ENCODE assay signal across 8 cellular contexts in the genomic region with DNA sequence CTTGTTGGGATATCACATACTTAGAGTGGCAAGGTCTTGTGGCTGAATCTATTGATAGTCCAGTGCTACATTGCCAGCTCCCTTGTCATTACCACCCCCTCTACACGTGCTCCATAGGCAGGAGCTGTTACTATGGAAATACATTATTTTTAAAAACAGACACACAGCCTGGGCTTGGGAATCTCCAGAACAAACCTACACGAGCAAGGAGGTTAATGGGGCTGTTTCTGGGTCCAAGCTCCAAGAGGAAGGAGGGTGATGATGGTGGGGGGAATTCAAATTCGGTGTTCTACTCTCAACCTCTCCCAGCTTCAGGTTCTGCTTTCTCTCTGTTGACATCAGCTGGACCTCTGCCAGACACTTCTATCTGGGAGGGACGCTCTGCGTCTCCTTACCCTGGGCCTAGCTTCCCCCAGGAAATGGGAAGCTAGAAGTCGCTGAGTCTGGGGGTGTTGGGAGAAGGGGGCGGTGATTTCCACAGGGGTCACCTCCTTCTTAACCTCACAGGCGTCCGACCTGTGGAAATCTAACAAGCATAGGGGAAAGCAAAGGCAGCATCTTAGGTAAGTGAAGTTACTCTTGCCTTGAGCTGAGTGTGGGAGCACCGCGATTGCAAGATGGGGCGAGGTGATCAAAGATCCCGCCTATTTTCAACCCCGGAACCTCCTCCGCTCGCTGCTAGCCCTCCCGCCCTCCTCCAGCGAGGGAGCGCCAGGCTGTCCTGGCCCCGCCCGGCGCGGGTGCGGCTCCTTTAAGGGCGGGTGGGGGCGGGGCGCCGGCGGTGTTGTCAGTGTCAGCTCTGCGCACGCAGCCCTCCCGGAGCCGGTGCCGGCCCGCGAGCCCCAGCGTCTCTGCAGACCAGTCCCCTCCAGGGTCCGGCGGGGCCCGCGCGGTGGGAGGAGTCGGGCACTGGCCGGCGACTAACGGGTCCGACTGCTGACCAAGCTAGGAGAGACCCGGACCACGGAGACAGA. TPM values are rescaled to one million over a fixed set of nuclear protein-coding genes. Genes with fewer than 3 reads are reported as not detected.
A peak's percentile ranks its signal among the peaks of the same experiment; 100 is the strongest.
DNase-seq lines count a peak whose midpoint lies in the region; TF ChIP-seq lines count a peak whose summit lies in the region.

A gene (plus strand): TSS at position 781 of the 974 bp plus-strand sequence. CDS start 398 bp downstream, outside the sequence.

- H3K9me2 ChIP-seq in MM.1S (replicated peaks; ENCODE audit: insufficient read depth, low read length): no peaks in the 10 kb centered on the region

- H3K4me3 ChIP-seq in H7 (ENCODE audit: insufficient read depth, low read depth, low read length) (peak within 1 kb of the TSS; percentile 74), MM.1S (ENCODE audit: low read length) (peak within 1 kb of the TSS; percentile 84), foreskin fibroblast (ENCODE audit: low read depth in 1 of 2, low read length in 2 of 2) (peak within 1 kb of the TSS; percentile 64 to 78), neural progenitor cell (peak within 1 kb of the TSS; percentile 97), stomach (peak within 1 kb of the TSS; percentile 73 to 98 (median 94))

- H3K9me3 ChIP-seq in MM.1S (replicated peaks; ENCODE audit: insufficient read depth, low read length) (no peaks in the 10 kb centered on the region), neural progenitor cell (ENCODE audit: low read depth) (no peaks in the 10 kb centered on the region), stomach (no peaks in the 10 kb centered on the region)

- H3K4me1 ChIP-seq in MM.1S (ENCODE audit: low read length) (peaks cover 33% of the 10 kb centered on the region), neural progenitor cell (peaks cover 9% of the 10 kb centered on the region), stomach (peaks cover 24 to 57% (median 46%) of the 10 kb centered on the region in 4 donors)

- no peaks in the 10 kb centered on the region for H3K9me3 Mint-ChIP-seq in neural progenitor cell

- H3K27ac ChIP-seq in MM.1S (ENCODE audit: low read length) (peak within 1 kb of the TSS; percentile 75; the same call in 1 of the 2 replicates), neural progenitor cell (no peak within 1 kb of the TSS), stomach (peak within 1 kb of the TSS; percentile 73 to 88 (median 83))

- peak within 1 kb of the TSS; percentile 92 for H3K4me3 Mint-ChIP-seq in neural progenitor cell

- intact Hi-C loops in stomach (cut with DNase I; ENCODE audit: low total_unique reads): no loop called here

- DNase-seq in EL (peak; percentile 94), H7 (peak; percentile 98), MM.1S (peak; percentile 94), SIG-M5 (lab: John Stamatoyannopoulos, UW) (peak; percentile 68), foreskin fibroblast (peak; percentile 91 to 97), neural progenitor cell (ENCODE audit: low spot score) (peak; percentile 95), stomach (peak; percentile 92)
- DNase-seq in activated effector memory CD4-positive, alpha-beta T cell treated with anti-CD3 and anti-CD28 coated beads, Interleukin-2, amount 50 U/mL, for 16 hours: peak; percentile 96

- H3K4me2 ChIP-seq in MM.1S (ENCODE audit: low read depth, low read length) (peak within 1 kb of the TSS; percentile 98), neural progenitor cell (peak within 1 kb of the TSS; percentile 99)

- TF ChIP-seq CTCF in MM.1S (IDR thresholded peaks at IDR 0.05; ENCODE audit: low read length): no peak
- no peak for TF ChIP-seq CTCF in foreskin fibroblast (IDR thresholded peaks at IDR 0.05; ENCODE audit: low read depth, low read length)
- no peak for TF ChIP-seq CTCF in neural progenitor cell (IDR thresholded peaks at IDR 0.05)
- no peak for TF ChIP-seq CTCF in stomach (IDR thresholded peaks at IDR 0.05)

- peaks cover 32% of the 10 kb centered on the region for H3F3A ChIP-seq in MM.1S (ENCODE audit: insufficient read depth, low read length)
- peaks cover 47% of the 10 kb centered on the region for H3F3A ChIP-seq in neural progenitor cell (ENCODE audit: low read depth)

- H2AFZ ChIP-seq in MM.1S (ENCODE audit: low read length): peak within 1 kb of the TSS; percentile 90
- peak within 1 kb of the TSS; percentile 88 for H2AFZ ChIP-seq in neural progenitor cell (replicated peaks)

- H4K20me1 ChIP-seq in MM.1S (ENCODE audit: insufficient read depth, low read length) (no peaks in the 10 kb centered on the region), neural progenitor cell (ENCODE audit: low read depth) (peaks cover 4% of the 10 kb centered on the region)

- TF ChIP-seq POLR2A in stomach (IDR thresholded peaks at IDR 0.05): no peak

- peaks cover 4% of the 10 kb centered on the region for H3K36me3 Mint-ChIP-seq in neural progenitor cell

- peaks cover 53% of the 10 kb centered on the region for H3K79me2 ChIP-seq in MM.1S (ENCODE audit: low read length)
- peaks cover 12% of the 10 kb centered on the region for H3K79me2 ChIP-seq in neural progenitor cell (ENCODE audit: low read depth)

- H3K36me3 ChIP-seq in H7 (replicated peaks; ENCODE audit: control insufficient read depth, insufficient read depth, low read length) (no peaks in the 10 kb centered on the region), MM.1S (replicated peaks; ENCODE audit: insufficient read depth, low read length) (0 out of 2 replicates have a peak, but pooled peaks cover 5% of the 10 kb centered on the region), neural progenitor cell (no peaks in the 10 kb centered on the region), stomach (peaks cover 10 to 16% (median 15%) of the 10 kb centered on the region in 4 donors)

- no peak for TF ChIP-seq EP300 in stomach (IDR thresholded peaks at IDR 0.05)

- peaks cover 15% of the 10 kb centered on the region for H3K27me3 ChIP-seq in H7 (ENCODE audit: control insufficient read depth, insufficient read depth, low read length)
- no peaks in the 10 kb centered on the region for H3K27me3 ChIP-seq in MM.1S (replicated peaks; ENCODE audit: insufficient read depth, low read length)
- peaks cover 15% of the 10 kb centered on the region for H3K27me3 ChIP-seq in neural progenitor cell
- H3K27me3 ChIP-seq in stomach: no peaks in the 10 kb centered on the region

- H3K9ac ChIP-seq in MM.1S (ENCODE audit: low read length) (peak within 1 kb of the TSS; percentile 89), neural progenitor cell (peak within 1 kb of the TSS; percentile 38)

- H3K27me3 Mint-ChIP-seq in neural progenitor cell (ENCODE audit: insufficient read depth, low read depth): peaks cover 2% of the 10 kb centered on the region

- peaks cover 38% of the 10 kb centered on the region for H3K4me1 Mint-ChIP-seq in neural progenitor cell

- H3K27ac Mint-ChIP-seq in neural progenitor cell: peak within 1 kb of the TSS; percentile 89

- WGBS in stomach, 5 donors: 1 to 2% (median 2%) methylated on average over 26 to 49 of the region's 49 CpGs

RNA-seq across cellular contexts. Expression of the gene that starts here (rescaled TPM):
- 4.8 and 7.0 TPM in 2 replicates for total RNA-seq in H7 (2014; rRNA removed; shearing (Covaris generic))
- 1.5 and 3.7 TPM in 2 replicates for total RNA-seq in neural progenitor cell (ENCODE audit: low replicate concordance)
- 10 to 100 TPM in 3 of 5 donors, 1 to 10 TPM in 2; 2.6 to 19.9 (median 13.4) TPM for total RNA-seq in stomach
- polyA plus RNA-seq in stomach: 1 to 10 TPM; 1.7 to 6.1 (median 2.4) TPM
